10 cellular contexts compared by ENCODE assay signal in genomic region chr19:6378036-6378435, GRCh38. TPM values are rescaled to one million over a fixed set of nuclear protein-coding genes. Genes with fewer than 3 reads are reported as not detected.
DNase-seq lines count a peak whose midpoint lies in the region; ATAC-seq, FAIRE-seq and TF ChIP-seq lines count a peak whose summit lies in the region.
"Had no signal": no experiment of that assay in that cellular context is flagged by ENCODE, and none has a peak within 500 bp of the region (broad histone marks: within the 10 kb centered on the region; RNA-seq: fewer than 3 reads in every experiment).

No MANE protein-coding gene starts in this region.

- peaks cover 3 to 11% of the 10 kb centered on the region in 2 donors for H3K4me1 ChIP-seq in ascending aorta

- H3K36me3 Mint-ChIP-seq in nephron progenitor cell (ENCODE audit: low read depth), result peaks cover 47% of the 10 kb centered on the region

- H3K27me3 ChIP-seq in ascending aorta, result no peaks in the 10 kb centered on the region

- H3K4me3 ChIP-seq in choroid plexus epithelial cell (ENCODE audit: low read depth, low read length) (no peak overlapping the region), ascending aorta (no peak overlapping the region)

- peaks cover 33% of the 10 kb centered on the region for H3K4me1 Mint-ChIP-seq in nephron progenitor cell

- peak; percentile 60 for DNase-seq in choroid plexus epithelial cell (ENCODE audit: low read depth)
- DNase-seq in nephron progenitor cell, result peak; percentile 21
- no peak for DNase-seq in ascending aorta (ENCODE audit: low spot score in 2 of 2)
- no peak for DNase-seq in Right ventricle myocardium superior
- DNase-seq: central memory CD4-positive, alpha-beta T cell; KG1; NCI-H2171 treated with DMSO at 0.1 percent for 48 hours had no signal

- peak overlapping the region; percentile 71 for H3K27ac Mint-ChIP-seq in nephron progenitor cell
- H3K27ac Mint-ChIP-seq: activated T-helper 1 cell treated with anti-CD3 and anti-CD28 coated beads, Interleukin-12 subunit alpha, Interleukin-12 subunit beta, Interleukin-2, Interleukin-4 antibody, amounts not matched to agents 30 ng/mL and 10 ng/mL and 1 ng/mL, durations not matched to agents 14 hours and 24 hours and 36 hours had no signal

- FAIRE-seq in G401.6 (lab: Jason Lieb, UNC), result peak; percentile 41

- peak overlapping the region in 1 of 2 donors; percentile 28 for H3K27ac ChIP-seq in ascending aorta

- peaks cover 37 to 45% of the 10 kb centered on the region in 2 donors for H3K36me3 ChIP-seq in ascending aorta

- H3K9me3 ChIP-seq in ascending aorta, result no peaks in the 10 kb centered on the region

- TF ChIP-seq CTCF in choroid plexus epithelial cell (conservative IDR thresholded peaks at IDR 0.05; ENCODE audit: low read depth, low read length) (no peak), nephron progenitor cell (IDR thresholded peaks at IDR 0.05) (no peak), ascending aorta (IDR thresholded peaks at IDR 0.05) (no peak)

- no peak overlapping the region for H3K4me3 Mint-ChIP-seq in nephron progenitor cell
- H3K4me3 Mint-ChIP-seq: activated T-helper 1 cell treated with anti-CD3 and anti-CD28 coated beads, Interleukin-12 subunit alpha, Interleukin-12 subunit beta, Interleukin-2, Interleukin-4 antibody, amounts not matched to agents 30 ng/mL and 10 ng/mL and 1 ng/mL, durations not matched to agents 14 hours and 24 hours and 36 hours had no signal

- no peak for ATAC-seq in GM19452 (IDR thresholded peaks at IDR 0.05; ENCODE audit: unreplicated experiment)
- ATAC-seq in Right ventricle myocardium superior (ENCODE audit: poor library complexity), result no peak

- no peaks in the 10 kb centered on the region for H3K27me3 Mint-ChIP-seq in nephron progenitor cell (ENCODE audit: low read depth, poor library complexity)

- H3K9me3 Mint-ChIP-seq in nephron progenitor cell, result peaks cover 11% of the 10 kb centered on the region
- H3K9me3 Mint-ChIP-seq: activated T-helper 1 cell treated with anti-CD3 and anti-CD28 coated beads, Interleukin-12 subunit alpha, Interleukin-12 subunit beta, Interleukin-2, Interleukin-4 antibody, amounts not matched to agents 30 ng/mL and 10 ng/mL and 1 ng/mL, durations not matched to agents 14 hours and 24 hours and 36 hours had no signal

- intact Hi-C loops in ascending aorta (cut with DNase I), result no loop called here
- intact Hi-C loops in Right ventricle myocardium superior (cut with DNase I), result no loop called here

RNA-seq across cellular contexts. Expression of gene PSPN, which starts 2.3 kb away (rescaled TPM):
- not detected for total RNA-seq in ascending aorta
- 0.75 TPM for total RNA-seq in Right ventricle myocardium superior

RNA-seq across cellular contexts. Expression of gene ALKBH7, which starts 5.4 kb away (rescaled TPM):
- total RNA-seq in ascending aorta (68.8 TPM), Right ventricle myocardium superior (134 TPM)

RNA-seq across cellular contexts. Expression of gene GTF2F1, which starts 14.9 kb away (rescaled TPM):
- total RNA-seq in ascending aorta, result 67.9 TPM
- 30.5 TPM for total RNA-seq in Right ventricle myocardium superior

RNA-seq across cellular contexts. Expression of gene CLPP, which starts 16.7 kb away (rescaled TPM):
- total RNA-seq in ascending aorta (240 TPM), Right ventricle myocardium superior (79.7 TPM)

RNA-seq across cellular contexts. Expression of gene ACER1, which starts 44.6 kb away (rescaled TPM):
- total RNA-seq in ascending aorta, result not detected
- not detected for total RNA-seq in Right ventricle myocardium superior
- total RNA-seq: activated T-helper 1 cell treated with anti-CD3 and anti-CD28 coated beads, Interleukin-12 subunit alpha, Interleukin-12 subunit beta, Interleukin-2, Interleukin-4 antibody, amounts not matched to agents 30 ng/mL and 10 ng/mL and 1 ng/mL, durations not matched to agents 14 hours and 24 hours and 36 hours had no signal

Comparison
In these comparisons a context has a peak if more than half of its experiments do, and no peak if none do; other contexts are left out.
1. DNase-seq: peak in choroid plexus epithelial cell (single experiment) and nephron progenitor cell (single experiment); none in ascending aorta (0 of 2) and Right ventricle myocardium superior (single experiment).